ENCODE assay signal across 12 cellular contexts in the genomic region with DNA sequence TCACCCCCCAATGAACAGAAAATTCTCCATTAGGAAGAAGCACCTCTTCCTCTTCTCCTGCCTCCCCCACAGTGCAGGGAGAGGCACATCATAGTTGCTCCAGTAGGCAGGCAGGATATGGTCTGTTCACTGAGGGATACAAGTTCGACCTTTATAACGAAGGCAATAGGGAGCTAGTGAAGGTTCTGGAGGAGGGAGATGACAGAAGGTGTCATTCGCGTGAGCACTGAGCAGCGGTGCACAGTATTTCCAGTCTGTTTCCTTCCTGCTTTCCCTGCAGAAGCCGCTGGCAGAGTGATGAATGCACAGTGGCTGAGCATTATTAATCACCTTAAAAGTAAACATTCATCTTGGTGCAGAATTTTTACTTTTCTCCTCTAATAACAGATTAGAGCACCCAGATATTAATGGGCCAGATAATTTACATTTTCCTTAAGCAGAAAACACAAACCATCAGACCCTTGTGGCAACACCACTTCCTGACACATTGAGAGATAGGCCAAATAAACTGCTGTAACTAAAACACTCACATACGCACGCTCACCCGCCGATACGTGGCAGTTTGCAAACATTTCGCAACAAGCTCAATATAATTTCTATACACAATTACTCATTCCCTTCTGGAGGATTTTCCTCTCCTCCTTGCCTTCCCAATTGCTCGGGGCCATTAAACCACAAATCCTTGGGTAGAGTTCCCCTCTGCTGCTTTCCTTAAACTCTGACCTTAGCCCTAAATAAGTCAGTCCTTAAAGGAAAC.
DNase-seq lines count a peak whose midpoint lies in the region; ATAC-seq and TF ChIP-seq lines count a peak whose summit lies in the region.
"Had no signal": no experiment of that assay in that cellular context is flagged by ENCODE, and none has a peak within 500 bp of the region (broad histone marks: within the 10 kb centered on the region; RNA-seq: fewer than 3 reads in every experiment).

No MANE protein-coding gene starts in this region.

- DNase-seq in GM04504 (ENCODE audit: low read depth) = peak; percentile 9
- peak; percentile 60 for DNase-seq in NB4 (ENCODE audit: low read depth)
- peak; percentile 26 for DNase-seq in ecto neural progenitor cell (ENCODE audit: low spot score)
- DNase-seq in mesenteric fat pad (ENCODE audit: low spot score) = peak; percentile 26
- DNase-seq in SIG-M5 treated with dmso at 0.1 percent for 504 hours (lab: John Stamatoyannopoulos, UW; ENCODE audit: unreplicated experiment) = no peak
- no peak for DNase-seq in NCI-H1436 treated with DMSO at 0.1 percent for 48 hours (lab: John Stamatoyannopoulos, UW)
- no peak for DNase-seq in 8988T
- DNase-seq: activated CD4-positive, alpha-beta T cell treated with anti-CD3 and anti-CD28 coated beads for 1 hour; CD8-positive, alpha-beta memory T cell; NCI-H1694 treated with DMSO at 0.1 percent for 48 hours had no signal

- TF ChIP-seq POLR2A in NB4 (IDR thresholded peaks at IDR 0.05; ENCODE audit: extremely low read depth, insufficient read length) = no peak

- no peak for ATAC-seq in GM21526 (IDR thresholded peaks at IDR 0.05; ENCODE audit: low FRiP score, unreplicated experiment)
- ATAC-seq: sciatic nerve had no signal

- H3K4me3 ChIP-seq in NB4 (ENCODE audit: low read depth, low read length) = no peak overlapping the region

- no peak for TF ChIP-seq CTCF in NB4 (IDR thresholded peaks at IDR 0.05; ENCODE audit: low read depth, low read length)

Comparison
In these comparisons a context has a peak if more than half of its experiments do, and no peak if none do; other contexts are left out.
1. DNase-seq: peak in GM04504 (single experiment), NB4 (single experiment), ecto neural progenitor cell (single experiment) and mesenteric fat pad (single experiment); none in SIG-M5 treated with dmso at 0.1 percent for 504 hours (single experiment), NCI-H1436 treated with DMSO at 0.1 percent for 48 hours (single experiment) and 8988T (single experiment).